In genomic region chr2:224894356-224894755, GRCh38 we compare ENCODE assay signal across 9 cellular contexts.
DNase-seq lines count a peak whose midpoint lies in the region; ATAC-seq, FAIRE-seq and TF ChIP-seq lines count a peak whose summit lies in the region.
"Had no signal": no experiment of that assay in that cellular context is flagged by ENCODE, and none has a peak within 500 bp of the region (broad histone marks: within the 10 kb centered on the region; RNA-seq: fewer than 3 reads in every experiment).

No MANE protein-coding gene starts in this region.

- FAIRE-seq in GM12892 (lab: Jason Lieb, UNC): peak; percentile 96
- FAIRE-seq: islet of Langerhans had no signal

- ATAC-seq in GM21515 (IDR thresholded peaks at IDR 0.05; ENCODE audit: unreplicated experiment) (peak; percentile 83), HG03575 (IDR thresholded peaks at IDR 0.05; ENCODE audit: extremely low read depth, insufficient number of reproducible peaks, low FRiP score, unreplicated experiment) (peak; percentile 73), esophagus mucosa (peak; percentile 45)

- intact Hi-C loops in adrenal gland (cut with DNase I): no loop called here

- H3K4me3 ChIP-seq in adrenal gland: no peak overlapping the region

- WGBS in adrenal gland, 4 donors: 67 to 77% (median 70%) methylated on average over 3 of the region's 3 CpGs

- H3K9me3 ChIP-seq in adrenal gland (replicated peaks in 1 of 3): no peaks in the 10 kb centered on the region

- H3K27me3 ChIP-seq in adrenal gland: no peaks in the 10 kb centered on the region

- no peak overlapping the region for H3K27ac ChIP-seq in adrenal gland

- TF ChIP-seq POLR2A in GM12892 (IDR thresholded peaks at IDR 0.05; ENCODE audit: low read depth, low read length) (no peak), adrenal gland (IDR thresholded peaks at IDR 0.05) (no peak)

- no peak for DNase-seq in GM12892 (ENCODE audit: insufficient read length)
- DNase-seq in COLO829 (ENCODE audit: low spot score): no peak
- DNase-seq in adrenal gland: no peak
- no peak for DNase-seq in stimulated activated CD8-positive, alpha-beta memory T cell treated with anti-CD3 and anti-CD28 coated beads, Interleukin-4, amount 100 ng/mL, for 48 hours
- DNase-seq in stimulated activated CD4-positive, alpha-beta T cell treated with anti-CD3 and anti-CD28 coated beads, Interleukin-15, amount 100 ng/mL, for 24 hours: no peak

- no peak for TF ChIP-seq CTCF in adrenal gland (IDR thresholded peaks at IDR 0.05)

- H3K4me1 ChIP-seq in adrenal gland (replicated peaks in 1 of 2): no peaks in the 10 kb centered on the region

- H3K36me3 ChIP-seq in adrenal gland (replicated peaks in 1 of 2): no peaks in the 10 kb centered on the region
